Comparison of ENCODE assay signal across 35 cellular contexts in the genomic region with DNA sequence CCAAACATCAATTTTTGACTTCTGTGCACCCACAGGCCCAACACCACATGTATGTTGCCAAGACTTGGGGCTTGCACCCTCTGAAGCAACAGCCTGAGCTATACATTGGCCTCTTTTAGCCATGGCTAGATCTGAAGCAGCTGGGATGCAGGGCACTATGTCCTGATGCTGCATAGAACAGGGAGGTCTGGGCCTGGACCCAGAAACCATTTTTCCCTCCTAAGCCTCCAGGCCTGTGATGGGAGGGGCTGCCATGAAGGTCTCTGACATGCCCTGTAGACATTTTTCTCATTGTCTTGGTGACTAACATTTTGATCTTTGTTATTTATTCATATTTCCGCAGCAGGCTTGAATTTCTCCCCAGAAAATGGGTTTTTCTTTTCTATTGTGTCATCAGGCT.
"Had no signal": no experiment of that assay in that cellular context is flagged by ENCODE, and none has a peak within 500 bp of the region (broad histone marks: within the 10 kb centered on the region; RNA-seq: fewer than 3 reads in every experiment).

No MANE protein-coding gene starts in this region.

- H3K9me3 ChIP-seq: MG63 had no signal

- H3K4me3 ChIP-seq: MG63 had no signal

- H3K36me3 ChIP-seq: MG63 had no signal

- H3K27me3 ChIP-seq: MG63 had no signal

- DNase-seq: Karpas-422, Kasumi-1, MG63, MM.1S, MV-4-11, NCI-H1048, NCI-H1092, NCI-H1092 treated with DMSO at 0.1 percent for 48 hours, NCI-H1105, NCI-H1105 treated with DMSO at 0.1 percent for 48 hours, NCI-H1417 treated with DMSO at 0.1 percent for 48 hours, NCI-H1436, NCI-H1436 treated with DMSO at 0.1 percent for 48 hours, NCI-H146, NCI-H1694, NCI-H1694 treated with DMSO at 0.1 percent for 48 hours, NCI-H187, NCI-H187 treated with DMSO at 0.1 percent for 48 hours, NCI-H1930, NCI-H2029, NCI-H2029 treated with DMSO at 0.1 percent for 48 hours, NCI-H2081, NCI-H2081 treated with DMSO at 0.1 percent for 48 hours, NCI-H2107, NCI-H2171, NCI-H2171 treated with DMSO at 0.1 percent for 48 hours, NCI-H2227 treated with DMSO at 0.1 percent for 48 hours, NCI-H226, NCI-H345, NCI-H446, NCI-H446 treated with DMSO at 0.1 percent for 48 hours, NCI-H510A, NCI-H510A treated with DMSO at 0.1 percent for 48 hours, NCI-H524, NCI-H524 treated with DMSO at 0.1 percent for 48 hours had no signal
